In the genomic region with DNA sequence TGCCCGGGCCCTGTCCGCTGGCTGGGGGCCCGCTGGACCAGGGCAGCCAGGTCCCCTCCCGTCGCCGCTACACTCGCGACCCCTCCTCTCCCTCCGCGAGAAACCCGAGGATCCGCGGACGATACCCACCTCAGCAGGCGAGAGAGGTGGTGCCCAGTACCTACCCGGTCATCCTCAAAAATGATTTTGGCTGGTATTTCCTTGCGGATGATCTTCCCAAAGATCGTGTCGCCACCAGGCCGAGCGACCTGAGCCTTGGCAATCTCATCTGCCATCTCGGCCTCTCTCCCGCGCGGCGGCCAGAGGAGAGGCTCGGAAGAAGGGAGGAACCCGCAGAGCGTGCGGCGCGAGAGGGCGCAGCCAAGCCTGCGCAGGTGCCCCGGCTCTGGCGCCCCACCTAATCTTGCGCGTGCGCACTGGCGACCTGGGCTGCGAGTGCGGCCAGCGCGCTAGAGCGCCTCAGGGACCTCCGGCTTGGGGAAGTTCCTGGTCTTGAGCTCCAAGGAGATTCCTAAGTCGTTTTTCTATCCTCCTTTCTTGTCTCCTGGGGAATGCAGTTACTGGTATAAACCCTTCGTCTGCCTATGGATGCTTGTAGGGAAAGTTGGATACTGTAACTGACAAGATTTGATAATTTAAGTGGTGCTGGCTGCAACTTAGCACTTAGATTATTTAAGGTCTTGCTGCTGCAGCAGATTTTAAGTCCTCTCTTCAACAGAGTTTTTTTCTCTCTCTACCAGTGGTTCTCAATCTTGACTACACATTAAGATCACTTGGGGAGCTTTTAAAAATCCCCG, we compare ENCODE assay signal across 8 cellular contexts. TPM values are rescaled to one million over a fixed set of nuclear protein-coding genes. Genes with fewer than 3 reads are reported as not detected.
A peak's percentile ranks its signal among the peaks of the same experiment; 100 is the strongest.
DNase-seq lines count a peak whose midpoint lies in the region; ATAC-seq and TF ChIP-seq lines count a peak whose summit lies in the region.

A gene (minus strand): TSS at position 326 of the 797 bp plus-strand sequence. CDS start 51 bp downstream, at position 275.

- peaks cover 5% of the 10 kb centered on the region; the same call in 1 of the 2 replicates for H3K4me1 ChIP-seq in BE2C

- peaks cover 39% of the 10 kb centered on the region for H3K36me3 ChIP-seq in BE2C

- TF ChIP-seq CTCF in BE2C (IDR thresholded peaks at IDR 0.05; ENCODE audit: low read depth, low read length), result peak; percentile 7; the same call in 1 of the 2 replicates

- intact Hi-C loops in left colon (cut with DNase I, micrococcal nuclease), result loop anchor here in 1 of 2 donors (10.0 kb wide), 1 partner anchor 100 kb away; a partner anchor contains a TSS

- H3K27me3 ChIP-seq in BE2C, result no peaks in the 10 kb centered on the region

- H3K4me3 ChIP-seq in BE2C (ENCODE audit: low read depth, low read length), result peak within 1 kb of the TSS; percentile 85

- H3K9me3 ChIP-seq in BE2C, result no peaks in the 10 kb centered on the region

- DNase-seq in BE2C, result peak; percentile 96
- DNase-seq in GM19238 (ENCODE audit: insufficient read length, low spot score), result peak; percentile 93
- DNase-seq in NCI-H510A treated with DMSO at 0.1 percent for 48 hours (lab: John Stamatoyannopoulos, UW), result peak; percentile 78
- peak; percentile 92 to 94 for DNase-seq in activated CD4-positive, alpha-beta T cell treated with anti-CD3 and anti-CD28 coated beads for 4 hours
- peak; percentile 92 to 97 for DNase-seq in left colon
- DNase-seq in stimulated activated CD4-positive, alpha-beta T cell treated with anti-CD3 and anti-CD28 coated beads, Interleukin-2, amount 100 ng/mL, for 24 hours, result peak; percentile 93 to 95

- peak within 1 kb of the TSS; percentile 96 for H3K27ac ChIP-seq in cingulate gyrus (ENCODE audit: low read depth, low read length)

- ATAC-seq in HG03442 (IDR thresholded peaks at IDR 0.05; ENCODE audit: unreplicated experiment), result peak; percentile 84
- ATAC-seq in left colon, result peak; percentile 85

RNA-seq across cellular contexts. Expression of the gene that starts here (rescaled TPM):
- 451 TPM for polyA plus RNA-seq in BE2C (2012; ENCODE audit: insufficient read depth, insufficient read length, low read depth)
- 100 to 1,000 TPM; 303 to 318 TPM for total RNA-seq in left colon

Comparison
In these comparisons a context has a peak if more than half of its experiments do, and no peak if none do; other contexts are left out.
1. Peak in every context shown above with its lines: DNase-seq, ATAC-seq, H3K4me3 ChIP-seq and H3K27ac ChIP-seq.